2 cellular contexts compared by ENCODE assay signal in the genomic region with DNA sequence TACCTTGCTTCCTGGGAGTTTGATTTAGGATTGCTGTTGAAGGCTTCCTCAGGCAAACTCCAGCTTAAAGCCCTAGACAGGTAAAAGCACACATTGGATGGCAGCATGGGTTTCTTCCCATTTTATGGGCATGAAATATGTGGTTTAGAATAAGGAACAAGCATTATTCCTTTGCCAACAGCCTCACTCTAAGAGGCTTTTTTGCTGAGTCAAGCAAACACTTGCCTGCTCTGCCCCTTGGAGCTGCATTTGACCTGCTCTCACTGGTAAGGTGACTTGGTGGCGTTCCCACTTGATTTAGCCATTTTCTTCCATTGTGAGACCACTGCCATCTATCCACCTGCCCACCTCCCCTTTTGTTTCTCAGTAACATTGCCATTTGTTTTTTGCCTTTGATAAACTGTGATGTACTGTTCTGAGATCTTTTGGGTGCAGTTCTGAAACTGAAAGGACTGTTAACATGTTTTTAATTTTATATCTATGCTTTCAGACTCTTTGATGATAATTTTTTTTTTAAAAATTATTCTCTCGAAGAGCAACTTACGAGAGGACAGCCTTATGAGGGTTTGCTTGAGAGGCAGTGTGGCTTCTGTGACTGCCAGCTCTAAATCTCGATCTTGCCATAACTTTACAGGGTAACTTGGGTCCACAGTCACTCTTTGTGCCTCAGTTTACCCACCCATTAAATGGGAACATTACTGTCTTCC.
A peak's percentile ranks its signal among the peaks of the same experiment; 100 is the strongest.
TF ChIP-seq lines count a peak whose summit lies in the region.

No MANE protein-coding gene starts in this region.

TF ChIP-seq in A549, 52 proteins besides CTCF, POLR2A, EP300 and RAD21 (continued from another document):
- no peak for TF ChIP-seq PBX3 (IDR thresholded peaks at IDR 0.05)

TF ChIP-seq in K562, 482 proteins besides CTCF, POLR2A, EP300 and RAD21 (continued from another document):
- TF ChIP-seq E2F5 (CRISPR knock-in tag; IDR thresholded peaks at IDR 0.05), result no peak
- TF ChIP-seq KAT7 (CRISPR knock-in tag; IDR thresholded peaks at IDR 0.05; ENCODE audit: borderline replicate concordance), result no peak
- peak; percentile 55 for TF ChIP-seq RBM25 (IDR thresholded peaks at IDR 0.05; ENCODE audit: low read depth, low read length, severe bottlenecking)
- TF ChIP-seq BRCA1 (IDR thresholded peaks at IDR 0.05), result no peak
- no peak for TF ChIP-seq BRCA1 (CRISPR knock-in tag; IDR thresholded peaks at IDR 0.05)
- no peak for TF ChIP-seq KLF1 (tag; IDR thresholded peaks at IDR 0.05)
- TF ChIP-seq MTF1 (CRISPR knock-in tag; IDR thresholded peaks at IDR 0.05; ENCODE audit: borderline replicate concordance), result no peak
- 0 out of 2 replicates have a peak, but pooled peaks have one; percentile 6 for TF ChIP-seq MAFF (IDR thresholded peaks at IDR 0.05; ENCODE audit: low read length)
- TF ChIP-seq ZNF316 (IDR thresholded peaks at IDR 0.05), result peak; percentile 43; the same call in 1 of the 2 replicates
- TF ChIP-seq MTA2 (IDR thresholded peaks at IDR 0.05; ENCODE audit: low read depth), result no peak
- no peak for TF ChIP-seq RNF219 (CRISPR knock-in tag; IDR thresholded peaks at IDR 0.05)
- TF ChIP-seq HNRNPL (IDR thresholded peaks at IDR 0.05; ENCODE audit: low read depth, low read length), result no peak
- TF ChIP-seq, protein P1, sequence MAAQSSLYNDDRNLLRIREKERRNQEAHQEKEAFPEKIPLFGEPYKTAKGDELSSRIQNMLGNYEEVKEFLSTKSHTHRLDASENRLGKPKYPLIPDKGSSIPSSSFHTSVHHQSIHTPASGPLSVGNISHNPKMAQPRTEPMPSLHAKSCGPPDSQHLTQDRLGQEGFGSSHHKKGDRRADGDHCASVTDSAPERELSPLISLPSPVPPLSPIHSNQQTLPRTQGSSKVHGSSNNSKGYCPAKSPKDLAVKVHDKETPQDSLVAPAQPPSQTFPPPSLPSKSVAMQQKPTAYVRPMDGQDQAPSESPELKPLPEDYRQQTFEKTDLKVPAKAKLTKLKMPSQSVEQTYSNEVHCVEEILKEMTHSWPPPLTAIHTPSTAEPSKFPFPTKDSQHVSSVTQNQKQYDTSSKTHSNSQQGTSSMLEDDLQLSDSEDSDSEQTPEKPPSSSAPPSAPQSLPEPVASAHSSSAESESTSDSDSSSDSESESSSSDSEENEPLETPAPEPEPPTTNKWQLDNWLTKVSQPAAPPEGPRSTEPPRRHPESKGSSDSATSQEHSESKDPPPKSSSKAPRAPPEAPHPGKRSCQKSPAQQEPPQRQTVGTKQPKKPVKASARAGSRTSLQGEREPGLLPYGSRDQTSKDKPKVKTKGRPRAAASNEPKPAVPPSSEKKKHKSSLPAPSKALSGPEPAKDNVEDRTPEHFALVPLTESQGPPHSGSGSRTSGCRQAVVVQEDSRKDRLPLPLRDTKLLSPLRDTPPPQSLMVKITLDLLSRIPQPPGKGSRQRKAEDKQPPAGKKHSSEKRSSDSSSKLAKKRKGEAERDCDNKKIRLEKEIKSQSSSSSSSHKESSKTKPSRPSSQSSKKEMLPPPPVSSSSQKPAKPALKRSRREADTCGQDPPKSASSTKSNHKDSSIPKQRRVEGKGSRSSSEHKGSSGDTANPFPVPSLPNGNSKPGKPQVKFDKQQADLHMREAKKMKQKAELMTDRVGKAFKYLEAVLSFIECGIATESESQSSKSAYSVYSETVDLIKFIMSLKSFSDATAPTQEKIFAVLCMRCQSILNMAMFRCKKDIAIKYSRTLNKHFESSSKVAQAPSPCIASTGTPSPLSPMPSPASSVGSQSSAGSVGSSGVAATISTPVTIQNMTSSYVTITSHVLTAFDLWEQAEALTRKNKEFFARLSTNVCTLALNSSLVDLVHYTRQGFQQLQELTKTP (IDR thresholded peaks at IDR 0.05; ENCODE audit: low read depth in 1 of 2, partially characterized antibody in 2 of 2), result no peak
- peak; percentile 19; the same call in 1 of the 2 replicates for TF ChIP-seq C11orf30 (IDR thresholded peaks at IDR 0.05; ENCODE audit: low read depth)
- TF ChIP-seq, protein P2, sequence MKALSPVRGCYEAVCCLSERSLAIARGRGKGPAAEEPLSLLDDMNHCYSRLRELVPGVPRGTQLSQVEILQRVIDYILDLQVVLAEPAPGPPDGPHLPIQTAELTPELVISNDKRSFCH (CRISPR knock-in tag; IDR thresholded peaks at IDR 0.05), result no peak
- TF ChIP-seq, protein P2 (tag; IDR thresholded peaks at IDR 0.05), result no peak
- no peak for TF ChIP-seq SIN3B (IDR thresholded peaks at IDR 0.05; ENCODE audit: low read depth)
